In genomic region chr10:124078714-124079113, GRCh38 we compare ENCODE assay signal across 13 cellular contexts.
"Had no signal": no experiment of that assay in that cellular context is flagged by ENCODE, and none has a peak within 500 bp of the region (broad histone marks: within the 10 kb centered on the region; RNA-seq: fewer than 3 reads in every experiment).

No MANE protein-coding gene starts in this region.

- ATAC-seq: left lobe of liver; naive thymus-derived CD4-positive, alpha-beta T cell had no signal

- H3K36me3 ChIP-seq: gastrocnemius medialis, sigmoid colon had no signal

- H3K27ac ChIP-seq: gastrocnemius medialis, neutrophil had no signal

- DNase-seq: cortex of kidney; dorsolateral prefrontal cortex; effector CD8-positive, alpha-beta T cell; gastrocnemius medialis; glutamatergic neuron; mammary epithelial cell; naive thymus-derived CD4-positive, alpha-beta T cell; sigmoid colon; small intestine; stimulated activated CD4-positive, alpha-beta T cell treated with anti-CD3 and anti-CD28 coated beads, Interleukin-2, amount 100 ng/mL, for 48 hours; stimulated activated naive CD4-positive, alpha-beta T cell treated with Interleukin-2 at 50 U/mL for 16 hours had no signal

- H3K4me3 ChIP-seq: dorsolateral prefrontal cortex, gastrocnemius medialis, sigmoid colon had no signal

- H3K27me3 ChIP-seq: dorsolateral prefrontal cortex, gastrocnemius medialis, neutrophil, sigmoid colon had no signal

- H3K9me3 ChIP-seq: gastrocnemius medialis, neutrophil, sigmoid colon had no signal
